Comparison of ENCODE assay signal across 9 cellular contexts in genomic region chr10:4127518-4128315, GRCh38.
A peak's percentile ranks its signal among the peaks of the same experiment; 100 is the strongest.
DNase-seq lines count a peak whose midpoint lies in the region; ATAC-seq and TF ChIP-seq lines count a peak whose summit lies in the region.
"Had no signal": no experiment of that assay in that cellular context is flagged by ENCODE, and none has a peak within 500 bp of the region (broad histone marks: within the 10 kb centered on the region; RNA-seq: fewer than 3 reads in every experiment).

No MANE protein-coding gene starts in this region.

- peaks cover 22% of the 10 kb centered on the region for H3K9me3 Mint-ChIP-seq in Caco-2 (ENCODE audit: unreplicated experiment)

- POLR2A ChIA-PET in Caco-2 (lab: Charles Lee), result no interaction called here

- no peaks in the 10 kb centered on the region for H3K36me3 Mint-ChIP-seq in Caco-2 (ENCODE audit: insufficient read depth, unreplicated experiment)

- CTCF ChIA-PET in Caco-2 (lab: Charles Lee), result no interaction called here

- H3K4me1 ChIP-seq in Caco-2, result no peaks in the 10 kb centered on the region

- no peaks in the 10 kb centered on the region for H3K27me3 ChIP-seq in Caco-2 (replicated peaks; ENCODE audit: control insufficient read depth, insufficient read depth, low read length)

- no peak overlapping the region for H3K4me3 Mint-ChIP-seq in Caco-2 (ENCODE audit: unreplicated experiment)
- H3K4me3 Mint-ChIP-seq: central memory CD8-positive, alpha-beta T cell had no signal

- DNase-seq in NCI-H774 (lab: John Stamatoyannopoulos, UW) (peak; percentile 67), iPS-NIHi7 (ENCODE audit: extremely low spot score) (peak; percentile 18), Caco-2 (no peak), AG08396 (ENCODE audit: low spot score) (no peak)
- DNase-seq in activated CD8-positive, alpha-beta memory T cell treated with anti-CD3 and anti-CD28 coated beads, Interleukin-2, amount 50 U/mL, for 48 hours, result no peak
- DNase-seq in activated effector memory CD4-positive, alpha-beta T cell treated with anti-CD3 and anti-CD28 coated beads, Interleukin-2, amount 50 U/mL, for 16 hours, result no peak

- no peak for TF ChIP-seq CTCF in Caco-2 (IDR thresholded peaks at IDR 0.05; ENCODE audit: insufficient read depth in 1 of 2, low read depth in 1 of 2, low read length in 1 of 2, severe bottlenecking in 1 of 2, unreplicated experiment in 1 of 2)

- no peaks in the 10 kb centered on the region for H3K4me1 Mint-ChIP-seq in Caco-2 (ENCODE audit: low read depth, unreplicated experiment)

- H3K9me3 ChIP-seq in Caco-2, result peaks cover 19% of the 10 kb centered on the region

- BruUV-seq in Caco-2 (replicated peaks; lab: Mats Ljungman, UMichigan), result no TSS peak

- no peaks in the 10 kb centered on the region for H3K36me3 ChIP-seq in Caco-2 (ENCODE audit: control insufficient read depth, insufficient read depth, low read length)

- H3K4me3 ChIP-seq in Caco-2 (ENCODE audit: low read depth, low read length), result no peak overlapping the region

- no peaks in the 10 kb centered on the region for H3K27me3 Mint-ChIP-seq in Caco-2 (ENCODE audit: insufficient read depth, unreplicated experiment)
- H3K27me3 Mint-ChIP-seq: central memory CD8-positive, alpha-beta T cell had no signal

- intact Hi-C loops in Caco-2 (cut with micrococcal nuclease; ENCODE audit: unreplicated experiment), result no loop called here

- ATAC-seq in GM18519 (IDR thresholded peaks at IDR 0.05; ENCODE audit: low FRiP score, unreplicated experiment) (peak; percentile 36), HG02610 (IDR thresholded peaks at IDR 0.05; ENCODE audit: unreplicated experiment) (peak; percentile 57)

- no peak overlapping the region for H3K27ac Mint-ChIP-seq in Caco-2 (ENCODE audit: unreplicated experiment)

Comparison
In these comparisons a context has a peak if more than half of its experiments do, and no peak if none do; other contexts are left out.
1. DNase-seq: peak in NCI-H774 (single experiment) and iPS-NIHi7 (single experiment); none in activated CD8-positive, alpha-beta memory T cell treated with anti-CD3 and anti-CD28 coated beads, Interleukin-2, amount 50 U/mL, for 48 hours (single experiment), Caco-2 (0 of 2), AG08396 (single experiment) and activated effector memory CD4-positive, alpha-beta T cell treated with anti-CD3 and anti-CD28 coated beads, Interleukin-2, amount 50 U/mL, for 16 hours (single experiment).